ENCODE assay signal across 8 cellular contexts in genomic region chr14:103563089-103563620, GRCh38. TPM values are rescaled to one million over a fixed set of nuclear protein-coding genes. Genes with fewer than 3 reads are reported as not detected.
DNase-seq lines count a peak whose midpoint lies in the region; ATAC-seq and TF ChIP-seq lines count a peak whose summit lies in the region.

No MANE protein-coding gene starts in this region.

- H3K27ac ChIP-seq in heart right ventricle = peak overlapping the region; percentile 92 to 100 (median 98)

- no peak for TF ChIP-seq CTCF in heart right ventricle (IDR thresholded peaks at IDR 0.05)

- peaks cover 10 to 83% (median 55%) of the 10 kb centered on the region in 9 donors for H3K4me1 ChIP-seq in heart right ventricle

- H3K4me3 Mint-ChIP-seq in activated CD4-positive, alpha-beta memory T cell treated with anti-CD3 and anti-CD28 coated beads, Interleukin-2, amount 10 ng/mL, durations not matched to agents 7 days and 5 days = peak overlapping the region; percentile 95

- H3K9me3 ChIP-seq in heart right ventricle = no peaks in the 10 kb centered on the region

- H3K4me3 ChIP-seq in heart right ventricle = peak overlapping the region; percentile 92 to 100 (median 99)
- H3K4me3 ChIP-seq in skeletal muscle cell (ENCODE audit: low read depth, low read length) = peak overlapping the region; percentile 92

- CTCF ChIA-PET in activated CD4-positive, alpha-beta memory T cell treated with anti-CD3 and anti-CD28 coated beads, Interleukin-2, amount 10 ng/mL, durations not matched to agents 7 days and 5 days (lab: Charles Lee) = interaction anchor here (0.6 to 0.7 kb wide), 2 partner anchors 30 to 117 kb away, joined by 3 to 4 read pairs; no protein-coding TSS in a partner anchor

- WGBS in heart right ventricle, 2 donors = 1% methylated on average over 35 of the region's 35 CpGs

- H3K27me3 Mint-ChIP-seq in activated CD4-positive, alpha-beta memory T cell treated with anti-CD3 and anti-CD28 coated beads, Interleukin-2, amount 10 ng/mL, durations not matched to agents 7 days and 5 days = no peaks in the 10 kb centered on the region

- POLR2A ChIA-PET in activated CD4-positive, alpha-beta memory T cell treated with anti-CD3 and anti-CD28 coated beads, Interleukin-2, amount 10 ng/mL, durations not matched to agents 7 days and 5 days (lab: Charles Lee) = interaction anchor here (0.6 to 3.7 kb wide), 6 partner anchors 12 to 230 kb away, joined by 3 to 50 read pairs (median 4); partner anchors contain the start of genes EIF5, MARK3 and TRMT61A

- peaks cover 0 to 38% (median 17%) of the 10 kb centered on the region in 9 donors for H3K36me3 ChIP-seq in heart right ventricle

- no peaks in the 10 kb centered on the region for H3K27me3 ChIP-seq in heart right ventricle

- DNase-seq in COR-L47 (lab: John Stamatoyannopoulos, UW) (peak; percentile 82), HuH-7.5 (ENCODE audit: low spot score) (peak; percentile 88), heart right ventricle (no peak), skeletal muscle cell (ENCODE audit: low read depth) (no peak), medulla oblongata (ENCODE audit: extremely low spot score) (no peak), NCI-H524 treated with DMSO at 0.1 percent for 48 hours (lab: John Stamatoyannopoulos, UW) (no peak)
- DNase-seq in activated CD4-positive, alpha-beta memory T cell treated with anti-CD3 and anti-CD28 coated beads, Interleukin-2, amount 10 ng/mL, durations not matched to agents 7 days and 5 days = no peak

- intact Hi-C loops in heart right ventricle (cut with DNase I) = loop anchor here in 3 of 10 donors (10.0 kb wide), 3 partner anchors 122 to 412 kb away; no protein-coding TSS in a partner anchor

- H3K36me3 Mint-ChIP-seq in activated CD4-positive, alpha-beta memory T cell treated with anti-CD3 and anti-CD28 coated beads, Interleukin-2, amount 10 ng/mL, durations not matched to agents 7 days and 5 days (ENCODE audit: low read depth) = peaks cover 37% of the 10 kb centered on the region

- no peaks in the 10 kb centered on the region for H3K9me3 Mint-ChIP-seq in activated CD4-positive, alpha-beta memory T cell treated with anti-CD3 and anti-CD28 coated beads, Interleukin-2, amount 10 ng/mL, durations not matched to agents 7 days and 5 days

- peaks cover 68% of the 10 kb centered on the region for H3K4me1 Mint-ChIP-seq in activated CD4-positive, alpha-beta memory T cell treated with anti-CD3 and anti-CD28 coated beads, Interleukin-2, amount 10 ng/mL, durations not matched to agents 7 days and 5 days

- ATAC-seq in GM21515 (IDR thresholded peaks at IDR 0.05; ENCODE audit: unreplicated experiment) (peak; percentile 33), heart right ventricle (peak; percentile 52 to 73 (median 66))

- peak overlapping the region; percentile 84 for H3K27ac Mint-ChIP-seq in activated CD4-positive, alpha-beta memory T cell treated with anti-CD3 and anti-CD28 coated beads, Interleukin-2, amount 10 ng/mL, durations not matched to agents 7 days and 5 days

RNA-seq across cellular contexts. Expression of gene COA8, which starts 0.4 kb away (rescaled TPM):
- 10 to 100 TPM; 27.5 to 31.0 TPM for total RNA-seq in activated CD4-positive, alpha-beta memory T cell treated with anti-CD3 and anti-CD28 coated beads, Interleukin-2, amount 10 ng/mL, durations not matched to agents 7 days and 5 days
- total RNA-seq in heart right ventricle = 10 to 100 TPM; 33.3 to 53.9 (median 40.3) TPM
- 100 to 1,000 TPM in 1 of 2 donors, 10 to 100 TPM in 1; 51.6 to 141 TPM for polyA plus RNA-seq in heart right ventricle

RNA-seq across cellular contexts. Expression of gene BAG5, which starts 0.7 kb away (rescaled TPM):
- 10 to 100 TPM; 29.1 to 29.9 TPM for total RNA-seq in activated CD4-positive, alpha-beta memory T cell treated with anti-CD3 and anti-CD28 coated beads, Interleukin-2, amount 10 ng/mL, durations not matched to agents 7 days and 5 days
- total RNA-seq in heart right ventricle = 10 to 100 TPM; 14.0 to 19.7 (median 16.8) TPM
- 1 to 10 TPM; 5.0 to 9.9 TPM for polyA plus RNA-seq in heart right ventricle

RNA-seq across cellular contexts. Expression of gene TRMT61A, which starts 34.2 kb away (rescaled TPM):
- 1 to 10 TPM; 4.5 to 5.1 TPM for total RNA-seq in activated CD4-positive, alpha-beta memory T cell treated with anti-CD3 and anti-CD28 coated beads, Interleukin-2, amount 10 ng/mL, durations not matched to agents 7 days and 5 days
- 1 to 10 TPM; 2.9 to 7.5 (median 3.8) TPM for total RNA-seq in heart right ventricle
- 10 to 100 TPM in 1 of 2 donors, 1 to 10 TPM in 1; 8.6 to 14.7 TPM for polyA plus RNA-seq in heart right ventricle

RNA-seq across cellular contexts. Expression of gene CKB, which starts 40.5 kb away (rescaled TPM):
- 1 to 10 TPM; 3.8 to 5.5 TPM for total RNA-seq in activated CD4-positive, alpha-beta memory T cell treated with anti-CD3 and anti-CD28 coated beads, Interleukin-2, amount 10 ng/mL, durations not matched to agents 7 days and 5 days
- total RNA-seq in heart right ventricle = 100 to 1,000 TPM; 273 to 896 (median 534) TPM
- 1,000 to 10,000 TPM in 1 of 2 donors, 100 to 1,000 TPM in 1; 717 to 1,062 TPM for polyA plus RNA-seq in heart right ventricle

Comparison
In these comparisons a context has a peak if more than half of its experiments do, and no peak if none do; other contexts are left out.
1. DNase-seq: peak in COR-L47 (single experiment) and HuH-7.5 (single experiment); none in activated CD4-positive, alpha-beta memory T cell treated with anti-CD3 and anti-CD28 coated beads, Interleukin-2, amount 10 ng/mL, durations not matched to agents 7 days and 5 days (single experiment), heart right ventricle (0 of 2), skeletal muscle cell (single experiment), medulla oblongata (single experiment) and NCI-H524 treated with DMSO at 0.1 percent for 48 hours (single experiment).